In genomic region chr19:29302002-29302928, GRCh38 we compare ENCODE assay signal across 14 cellular contexts.
"Had no signal": no experiment of that assay in that cellular context is flagged by ENCODE, and none has a peak within 500 bp of the region (broad histone marks: within the 10 kb centered on the region; RNA-seq: fewer than 3 reads in every experiment).

No MANE protein-coding gene starts in this region.

- H3K27me3 ChIP-seq: body of pancreas, testis had no signal

- ATAC-seq: body of pancreas, gastroesophageal sphincter had no signal

- H3K36me3 ChIP-seq: gastroesophageal sphincter, left ventricle myocardium inferior had no signal

- H3K4me3 ChIP-seq: body of pancreas, gastroesophageal sphincter, left ventricle myocardium inferior, testis had no signal

- H3K27ac Mint-ChIP-seq: dendritic cell treated with granulocyte-macrophage colony-stimulating factor and Interleukin-4, amounts not matched to agents 40 ng/mL and 50 ng/mL, for 4 days; stimulated activated naive CD8-positive, alpha-beta T cell treated with anti-CD3 and anti-CD28 coated beads, Interleukin-15, Interleukin-2, amounts not matched to agents 100 ng/mL and 50 ng/mL, for 24 hours had no signal

- H3K27me3 Mint-ChIP-seq: dendritic cell treated with granulocyte-macrophage colony-stimulating factor and Interleukin-4, amounts not matched to agents 40 ng/mL and 50 ng/mL, for 4 days had no signal

- H3K27ac ChIP-seq: body of pancreas, gastroesophageal sphincter, left ventricle myocardium inferior, testis had no signal

- H3K4me3 Mint-ChIP-seq: activated T-cell treated with anti-CD3 and anti-CD28 coated beads, Interleukin-2, amount 50 U/mL, for 4 hours; dendritic cell treated with granulocyte-macrophage colony-stimulating factor and Interleukin-4, amounts not matched to agents 40 ng/mL and 50 ng/mL, for 4 days; stimulated activated naive CD8-positive, alpha-beta T cell treated with anti-CD3 and anti-CD28 coated beads, Interleukin-15, Interleukin-2, amounts not matched to agents 100 ng/mL and 50 ng/mL, for 24 hours had no signal

- H3K9me3 Mint-ChIP-seq: activated T-cell treated with anti-CD3 and anti-CD28 coated beads, Interleukin-2, amount 50 U/mL, for 4 hours; dendritic cell treated with granulocyte-macrophage colony-stimulating factor and Interleukin-4, amounts not matched to agents 40 ng/mL and 50 ng/mL, for 4 days; stimulated activated naive CD8-positive, alpha-beta T cell treated with anti-CD3 and anti-CD28 coated beads, Interleukin-15, Interleukin-2, amounts not matched to agents 100 ng/mL and 50 ng/mL, for 24 hours had no signal

- DNase-seq: activated CD4-positive, alpha-beta T cell treated with anti-CD3 and anti-CD28 coated beads for 1 hour; activated naive CD4-positive, alpha-beta T cell treated with Interleukin-2 at 50 U/mL for 16 hours; activated T-cell treated with anti-CD3 and anti-CD28 coated beads, Interleukin-2, amount 50 U/mL, for 4 hours; body of pancreas; cerebellar nuclear complex; kidney; left ventricle myocardium inferior; mesenchymal stem cell; stimulated activated CD4-positive, alpha-beta T cell treated with anti-CD3 and anti-CD28 coated beads, Interleukin-2, amount 100 ng/mL, for 48 hours; T-helper 9 cell; testis had no signal

- H3K9me3 ChIP-seq: body of pancreas, gastroesophageal sphincter, left ventricle myocardium inferior, testis had no signal

- H3K4me1 ChIP-seq: body of pancreas, gastroesophageal sphincter, left ventricle myocardium inferior, testis had no signal
